Comparison of ENCODE assay signal across 19 cellular contexts in the genomic region with DNA sequence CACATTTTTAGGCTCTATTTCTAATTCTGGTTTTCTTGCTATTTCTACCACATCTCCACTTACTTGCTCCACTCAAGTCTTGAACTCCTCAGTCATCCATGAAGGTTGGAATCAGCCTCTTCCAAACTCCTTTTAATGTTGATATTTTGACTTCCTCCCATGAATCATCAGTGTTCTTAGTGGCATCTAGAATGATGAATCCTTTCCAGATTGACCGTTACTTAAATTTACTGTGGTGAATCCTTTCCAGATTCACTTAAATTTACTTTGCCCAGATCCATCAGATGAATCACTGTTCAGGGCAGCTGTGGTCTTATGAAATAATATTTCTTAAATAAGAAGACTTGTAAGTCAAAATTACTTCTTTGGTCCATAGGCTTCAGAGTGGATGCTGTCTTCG. TPM values are rescaled to one million over a fixed set of nuclear protein-coding genes. Genes with fewer than 3 reads are reported as not detected.
DNase-seq lines count a peak whose midpoint lies in the region; ATAC-seq lines count a peak whose summit lies in the region.
"Had no signal": no experiment of that assay in that cellular context is flagged by ENCODE, and none has a peak within 500 bp of the region (broad histone marks: within the 10 kb centered on the region; RNA-seq: fewer than 3 reads in every experiment).

No MANE protein-coding gene starts in this region.

- H3K27me3 Mint-ChIP-seq in activated T-helper 2 cell treated with anti-CD3 and anti-CD28 coated beads, Interferon-gamma antibody, Interleukin-2, Interleukin-4, amounts not matched to agents 10 μg/mL and 5 μg/mL and 100 μg/mL, durations not matched to agents 14 hours and 24 hours and 36 hours (ENCODE audit: low read depth) = no peaks in the 10 kb centered on the region
- H3K27me3 Mint-ChIP-seq: activated CD4-positive, alpha-beta T cell treated with anti-CD3 and anti-CD28 coated beads, Interleukin-2, amount 10 ng/mL, durations not matched to agents 24 days and 14 days had no signal

- peaks cover 28% of the 10 kb centered on the region for H3K4me1 Mint-ChIP-seq in activated T-helper 2 cell treated with anti-CD3 and anti-CD28 coated beads, Interferon-gamma antibody, Interleukin-2, Interleukin-4, amounts not matched to agents 10 μg/mL and 5 μg/mL and 100 μg/mL, durations not matched to agents 14 hours and 24 hours and 36 hours (ENCODE audit: low read depth)

- no peak overlapping the region for H3K4me3 Mint-ChIP-seq in activated T-helper 2 cell treated with anti-CD3 and anti-CD28 coated beads, Interferon-gamma antibody, Interleukin-2, Interleukin-4, amounts not matched to agents 10 μg/mL and 5 μg/mL and 100 μg/mL, durations not matched to agents 14 hours and 24 hours and 36 hours (ENCODE audit: low read depth)
- H3K4me3 Mint-ChIP-seq: activated CD4-positive, alpha-beta T cell treated with anti-CD3 and anti-CD28 coated beads, Interleukin-2, amount 10 ng/mL, durations not matched to agents 24 days and 14 days; activated T-cell treated with anti-CD3 and anti-CD28 coated beads, Interleukin-2, amount 50 U/mL, for 4 hours; T-helper 2 cell treated with Interferon-gamma antibody and Interleukin-4, amounts not matched to agents 5 μg/mL and 100 μg/mL, for 36 hours had no signal

- H3K27ac Mint-ChIP-seq in activated T-helper 2 cell treated with anti-CD3 and anti-CD28 coated beads, Interferon-gamma antibody, Interleukin-2, Interleukin-4, amounts not matched to agents 10 μg/mL and 5 μg/mL and 100 μg/mL, durations not matched to agents 14 hours and 24 hours and 36 hours = peak overlapping the region; percentile 43
- H3K27ac Mint-ChIP-seq: activated CD4-positive, alpha-beta T cell treated with anti-CD3 and anti-CD28 coated beads, Interleukin-2, amount 10 ng/mL, durations not matched to agents 24 days and 14 days; T-helper 2 cell treated with Interferon-gamma antibody and Interleukin-4, amounts not matched to agents 5 μg/mL and 100 μg/mL, for 36 hours had no signal

- intact Hi-C loops in activated T-helper 2 cell treated with anti-CD3 and anti-CD28 coated beads, Interferon-gamma antibody, Interleukin-2, Interleukin-4, amounts not matched to agents 10 μg/mL and 5 μg/mL and 100 μg/mL, durations not matched to agents 14 hours and 24 hours and 36 hours (cut with micrococcal nuclease) = no loop called here

- ATAC-seq in GM21515 (IDR thresholded peaks at IDR 0.05; ENCODE audit: unreplicated experiment) = no peak
- ATAC-seq in GM21423 (IDR thresholded peaks at IDR 0.05; ENCODE audit: unreplicated experiment) = no peak
- ATAC-seq: activated T-cell treated with anti-CD3 and anti-CD28 coated beads, Interleukin-2, amount 50 U/mL, for 4 hours; gastroesophageal sphincter; right cardiac atrium had no signal

- no peaks in the 10 kb centered on the region for H3K9me3 Mint-ChIP-seq in activated T-helper 2 cell treated with anti-CD3 and anti-CD28 coated beads, Interferon-gamma antibody, Interleukin-2, Interleukin-4, amounts not matched to agents 10 μg/mL and 5 μg/mL and 100 μg/mL, durations not matched to agents 14 hours and 24 hours and 36 hours
- H3K9me3 Mint-ChIP-seq: activated CD4-positive, alpha-beta T cell treated with anti-CD3 and anti-CD28 coated beads, Interleukin-2, amount 10 ng/mL, durations not matched to agents 24 days and 14 days; activated T-cell treated with anti-CD3 and anti-CD28 coated beads, Interleukin-2, amount 50 U/mL, for 4 hours; T-helper 2 cell treated with Interferon-gamma antibody and Interleukin-4, amounts not matched to agents 5 μg/mL and 100 μg/mL, for 36 hours had no signal

- DNase-seq in A172 (ENCODE audit: low spot score) = peak; percentile 26
- DNase-seq in GM04503 (ENCODE audit: low read depth) = peak; percentile 63
- no peak for DNase-seq in activated T-helper 2 cell treated with anti-CD3 and anti-CD28 coated beads, Interferon-gamma antibody, Interleukin-2, Interleukin-4, amounts not matched to agents 10 μg/mL and 5 μg/mL and 100 μg/mL, durations not matched to agents 14 hours and 24 hours and 36 hours (ENCODE audit: low spot score)
- peak; percentile 96 for DNase-seq in fibroblast of peridontal ligament (ENCODE audit: extremely low read depth)
- DNase-seq in NCI-H1092 treated with DMSO at 0.1 percent for 48 hours (lab: John Stamatoyannopoulos, UW) = no peak
- DNase-seq in ACHN = no peak
- DNase-seq: activated CD4-positive, alpha-beta T cell treated with anti-CD3 and anti-CD28 coated beads, Interleukin-2, amount 10 ng/mL, durations not matched to agents 24 days and 14 days; activated T-cell treated with anti-CD3 and anti-CD28 coated beads, Interleukin-2, amount 50 U/mL, for 4 hours; aorta; NCI-H1048; NK-92 treated with Interleukin-12 subunit alpha and Interleukin-12 subunit beta, amount 100 ng/mL, for 24 hours; right cardiac atrium; Right ventricle myocardium superior; stimulated activated CD4-positive, alpha-beta T cell treated with anti-CD3 and anti-CD28 coated beads, Interleukin-4, amount 100 ng/mL, for 4 hours; transverse colon had no signal

- in situ Hi-C loops in ACHN (cut with HindIII; ENCODE audit: low pct_ligation_motif_present, low pct_unique_long_range_greater_than_20kb, low sequenced_read_pairs) = no loop called here

- H3K36me3 Mint-ChIP-seq in activated T-helper 2 cell treated with anti-CD3 and anti-CD28 coated beads, Interferon-gamma antibody, Interleukin-2, Interleukin-4, amounts not matched to agents 10 μg/mL and 5 μg/mL and 100 μg/mL, durations not matched to agents 14 hours and 24 hours and 36 hours (ENCODE audit: low read depth) = peaks cover 86% of the 10 kb centered on the region

RNA-seq across cellular contexts. Expression of a gene that starts 32.4 kb away (rescaled TPM):
- total RNA-seq in A172 (2014; rRNA removed; shearing (Covaris generic)) = 362 and 373 TPM in 2 replicates
- total RNA-seq in activated T-helper 2 cell treated with anti-CD3 and anti-CD28 coated beads, Interferon-gamma antibody, Interleukin-2, Interleukin-4, amounts not matched to agents 10 μg/mL and 5 μg/mL and 100 μg/mL, durations not matched to agents 14 hours and 24 hours and 36 hours = 188 and 193 TPM in 2 replicates

RNA-seq across cellular contexts. Expression of a gene that starts 55.1 kb away (rescaled TPM):
- total RNA-seq in A172 (2014; rRNA removed; shearing (Covaris generic)) = 51.7 and 60.5 TPM in 2 replicates
- total RNA-seq in activated T-helper 2 cell treated with anti-CD3 and anti-CD28 coated beads, Interferon-gamma antibody, Interleukin-2, Interleukin-4, amounts not matched to agents 10 μg/mL and 5 μg/mL and 100 μg/mL, durations not matched to agents 14 hours and 24 hours and 36 hours = 48.3 and 50.3 TPM in 2 replicates

RNA-seq across cellular contexts. Expression of a gene that starts 55.3 kb away (rescaled TPM):
- 345 and 392 TPM in 2 replicates for total RNA-seq in A172 (2014; rRNA removed; shearing (Covaris generic))
- total RNA-seq in activated T-helper 2 cell treated with anti-CD3 and anti-CD28 coated beads, Interferon-gamma antibody, Interleukin-2, Interleukin-4, amounts not matched to agents 10 μg/mL and 5 μg/mL and 100 μg/mL, durations not matched to agents 14 hours and 24 hours and 36 hours = 479 and 499 TPM in 2 replicates

Comparison
In these comparisons a context has a peak if more than half of its experiments do, and no peak if none do; other contexts are left out.
1. DNase-seq: peak in A172 (single experiment), GM04503 (single experiment) and fibroblast of peridontal ligament (single experiment); none in activated T-helper 2 cell treated with anti-CD3 and anti-CD28 coated beads, Interferon-gamma antibody, Interleukin-2, Interleukin-4, amounts not matched to agents 10 μg/mL and 5 μg/mL and 100 μg/mL, durations not matched to agents 14 hours and 24 hours and 36 hours (single experiment), NCI-H1092 treated with DMSO at 0.1 percent for 48 hours (single experiment) and ACHN (single experiment).